In the genomic region with DNA sequence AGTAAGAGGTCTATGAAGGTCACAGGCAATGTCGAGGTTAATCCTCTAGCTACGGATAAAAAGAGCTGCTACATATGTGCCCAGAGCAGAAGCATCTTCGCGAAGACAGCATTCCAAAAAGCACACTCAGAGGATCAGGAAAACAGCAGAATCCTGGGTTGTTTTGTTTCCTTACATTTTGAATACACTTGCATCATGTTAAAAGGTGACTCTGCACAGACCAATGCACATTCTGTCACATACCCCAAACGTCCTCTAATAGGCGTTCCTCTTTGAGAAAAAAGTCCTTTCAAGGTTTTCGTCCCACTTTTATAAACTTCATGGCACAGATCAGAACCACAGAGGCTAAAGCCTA, we compare ENCODE assay signal across 10 cellular contexts. TPM values are rescaled to one million over a fixed set of nuclear protein-coding genes. Genes with fewer than 3 reads are reported as not detected.
DNase-seq lines count a peak whose midpoint lies in the region; ATAC-seq, FAIRE-seq and TF ChIP-seq lines count a peak whose summit lies in the region.
"Had no signal": no experiment of that assay in that cellular context is flagged by ENCODE, and none has a peak within 500 bp of the region (broad histone marks: within the 10 kb centered on the region; RNA-seq: fewer than 3 reads in every experiment).

No MANE protein-coding gene starts in this region.

- H3K27me3 ChIP-seq in SK-N-SH (ENCODE audit: insufficient read depth) (no peaks in the 10 kb centered on the region), ovary (no peaks in the 10 kb centered on the region)

- H2AFZ ChIP-seq in SK-N-SH (ENCODE audit: low read depth): no peak overlapping the region

- H3K4me2 ChIP-seq in SK-N-SH: peak overlapping the region; percentile 7
- H3K4me2 ChIP-seq: KMS-11 had no signal

- no peaks in the 10 kb centered on the region for H3K9me3 Mint-ChIP-seq in activated T-cell treated with anti-CD3 and anti-CD28 coated beads, Interleukin-2, amount 50 U/mL, for 4 hours
- H3K9me3 Mint-ChIP-seq: CD4-positive, CD25-positive, alpha-beta regulatory T cell had no signal

- no peak for TF ChIP-seq RAD21 in SK-N-SH (IDR thresholded peaks at IDR 0.05; ENCODE audit: low read length)

- peaks cover 36% of the 10 kb centered on the region for H3K4me1 Mint-ChIP-seq in activated T-cell treated with anti-CD3 and anti-CD28 coated beads, Interleukin-2, amount 50 U/mL, for 4 hours (ENCODE audit: low read depth)

- DNase-seq in AG10803 (ENCODE audit: low read depth): peak; percentile 66
- no peak for DNase-seq in SK-N-SH
- DNase-seq in fibroblast of gingiva (ENCODE audit: low read depth): peak; percentile 18
- DNase-seq in ovary: no peak
- DNase-seq in activated T-cell treated with anti-CD3 and anti-CD28 coated beads, Interleukin-2, amount 50 U/mL, for 4 hours: no peak
- DNase-seq in epidermal melanocyte (ENCODE audit: insufficient read length, low spot score): no peak
- no peak for DNase-seq in NOMO-1 treated with dmso at 0.1 percent for 144 hours (lab: John Stamatoyannopoulos, UW; ENCODE audit: unreplicated experiment)
- no peak for DNase-seq in frontal cortex (ENCODE audit: low spot score in 2 of 2)
- DNase-seq: CD4-positive, CD25-positive, alpha-beta regulatory T cell had no signal

- H3K4me1 ChIP-seq in SK-N-SH (ENCODE audit: control insufficient read depth in 1 of 2, insufficient read depth in 2 of 2, low read depth in 1 of 2, low read length in 1 of 2) (peaks cover 39 to 49% of the 10 kb centered on the region in 2 experiments), ovary (ENCODE audit: insufficient read depth) (peaks cover 45% of the 10 kb centered on the region)

- 64% methylated on average over 7 of the region's 7 CpGs for WGBS in SK-N-SH (ENCODE audit: low lambda C conversion rate)
- 19 to 28% (median 20%) methylated on average over 7 of the region's 7 CpGs for WGBS in ovary, 3 donors

- H3K9me2 ChIP-seq in SK-N-SH: no peaks in the 10 kb centered on the region

- peaks cover 3 to 15% of the 10 kb centered on the region in 2 experiments for H3K36me3 ChIP-seq in SK-N-SH (replicated peaks in 1 of 2; ENCODE audit: control insufficient read depth in 1 of 2, insufficient read depth in 2 of 2, low read length in 1 of 2)
- H3K36me3 ChIP-seq in ovary: no peaks in the 10 kb centered on the region

- no peak for FAIRE-seq in frontal cortex (lab: Jason Lieb, UNC)

- intact Hi-C loops in ovary (cut with DNase I): loop anchor here in 1 of 4 donors (10.0 kb wide), 1 partner anchor 156 kb away; no protein-coding TSS in a partner anchor

- ATAC-seq in activated T-cell treated with anti-CD3 and anti-CD28 coated beads, Interleukin-2, amount 50 U/mL, for 4 hours: no peak

- no peak overlapping the region for H3K4me3 Mint-ChIP-seq in activated T-cell treated with anti-CD3 and anti-CD28 coated beads, Interleukin-2, amount 50 U/mL, for 4 hours
- H3K4me3 Mint-ChIP-seq: CD4-positive, CD25-positive, alpha-beta regulatory T cell had no signal

- peaks cover 89% of the 10 kb centered on the region for H4K20me1 ChIP-seq in SK-N-SH (ENCODE audit: insufficient read depth)

- H3K27ac ChIP-seq in SK-N-SH (ENCODE audit: low read depth in 2 of 2, low read length in 1 of 2): peak overlapping the region; percentile 67 to 75
- H3K27ac ChIP-seq in ovary: peak overlapping the region; percentile 43 to 54
- H3K27ac ChIP-seq: KMS-11 had no signal

- H3K79me2 ChIP-seq in SK-N-SH (ENCODE audit: insufficient read depth): peaks cover 96% of the 10 kb centered on the region

- H3K27me3 Mint-ChIP-seq in activated T-cell treated with anti-CD3 and anti-CD28 coated beads, Interleukin-2, amount 50 U/mL, for 4 hours (ENCODE audit: low read depth): no peaks in the 10 kb centered on the region
- H3K27me3 Mint-ChIP-seq: CD4-positive, CD25-positive, alpha-beta regulatory T cell had no signal

- no peaks in the 10 kb centered on the region for H3F3A ChIP-seq in SK-N-SH (replicated peaks; ENCODE audit: insufficient read depth)

- H3K9ac ChIP-seq in SK-N-SH: peak overlapping the region; percentile 29
- H3K9ac ChIP-seq: KMS-11 had no signal

- POLR2A ChIA-PET in SK-N-SH (lab: Yijun Ruan, JAX): no interaction called here

- H3K36me3 Mint-ChIP-seq in activated T-cell treated with anti-CD3 and anti-CD28 coated beads, Interleukin-2, amount 50 U/mL, for 4 hours (ENCODE audit: insufficient read depth): peaks cover 31% of the 10 kb centered on the region

- CTCF ChIA-PET in SK-N-SH (lab: Yijun Ruan, JAX): interaction anchor here (1.0 kb wide), 1 partner anchor 256 kb away, joined by 3 read pairs; no protein-coding TSS in a partner anchor

- H3K4me3 ChIP-seq in AG10803 (ENCODE audit: low read length): no peak overlapping the region
- H3K4me3 ChIP-seq in SK-N-SH (ENCODE audit: low read depth in 2 of 2, low read length in 1 of 2): 0 out of 4 replicates have a peak overlapping the region, but pooled peaks of 1 of the 2 experiments have one; percentile 21
- no peak overlapping the region for H3K4me3 ChIP-seq in ovary

- TF ChIP-seq POLR2A in ovary (IDR thresholded peaks at IDR 0.05): no peak

- TF ChIP-seq CTCF in AG10803 (conservative IDR thresholded peaks at IDR 0.05; ENCODE audit: low read length): no peak
- no peak for TF ChIP-seq CTCF in SK-N-SH (IDR thresholded peaks at IDR 0.05)
- TF ChIP-seq CTCF in ovary (IDR thresholded peaks at IDR 0.05): no peak

- TF ChIP-seq EP300 in SK-N-SH (IDR thresholded peaks at IDR 0.05; ENCODE audit: borderline replicate concordance in 1 of 2, low read depth in 1 of 2, low read length in 1 of 2): no peak
- no peak for TF ChIP-seq EP300 in ovary (IDR thresholded peaks at IDR 0.05)

- H3K9me3 ChIP-seq in SK-N-SH (no peaks in the 10 kb centered on the region), ovary (no peaks in the 10 kb centered on the region)

TF ChIP-seq in SK-N-SH, 30 proteins besides CTCF, POLR2A, EP300 and RAD21:
- TF ChIP-seq GATA2 (CRISPR knock-in tag; IDR thresholded peaks at IDR 0.05) (no peak), ELF1 (IDR thresholded peaks at IDR 0.05) (no peak), TEAD4 (IDR thresholded peaks at IDR 0.05; ENCODE audit: borderline replicate concordance, insufficient read depth) (no peak), FOSL2 (IDR thresholded peaks at IDR 0.05; ENCODE audit: borderline replicate concordance, low read depth) (no peak), MEF2A (IDR thresholded peaks at IDR 0.05; ENCODE audit: borderline replicate concordance, low read depth) (no peak)
- TF ChIP-seq, protein P1, sequence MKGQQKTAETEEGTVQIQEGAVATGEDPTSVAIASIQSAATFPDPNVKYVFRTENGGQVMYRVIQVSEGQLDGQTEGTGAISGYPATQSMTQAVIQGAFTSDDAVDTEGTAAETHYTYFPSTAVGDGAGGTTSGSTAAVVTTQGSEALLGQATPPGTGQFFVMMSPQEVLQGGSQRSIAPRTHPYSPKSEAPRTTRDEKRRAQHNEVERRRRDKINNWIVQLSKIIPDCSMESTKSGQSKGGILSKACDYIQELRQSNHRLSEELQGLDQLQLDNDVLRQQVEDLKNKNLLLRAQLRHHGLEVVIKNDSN (IDR thresholded peaks at IDR 0.05; ENCODE audit: borderline replicate concordance, low read depth): no peak

RNA-seq across cellular contexts. Expression of gene VGLL4, which starts 52.7 kb away (rescaled TPM):
- polyA plus RNA-seq in SK-N-SH (2012; rRNA removed): 48.9 and 52.1 TPM in 2 replicates
- 40.5 and 45.5 TPM in 2 replicates for polyA plus RNA-seq in SK-N-SH (2012; cell fraction: cytosol; rRNA removed)
- polyA plus RNA-seq in SK-N-SH (2012; cell fraction: nucleus; rRNA removed): 60.2 and 71.7 TPM in 2 replicates
- 100 to 1,000 TPM in 6 of 7 donors, 10 to 100 TPM in 1; 80.5 to 120 (median 106) TPM for total RNA-seq in ovary
- 100 to 1,000 TPM in 1 of 2 donors, 10 to 100 TPM in 1; 73.2 to 110 TPM for polyA plus RNA-seq in ovary
- total RNA-seq in activated T-cell treated with anti-CD3 and anti-CD28 coated beads, Interleukin-2, amount 50 U/mL, for 4 hours: 10 to 100 TPM; 26.0 to 30.0 (median 28.5) TPM
- total RNA-seq in frontal cortex: 83.2 TPM

Comparison
In these comparisons a context has a peak if more than half of its experiments do, and no peak if none do; other contexts are left out.
1. DNase-seq: peak in AG10803 (single experiment) and fibroblast of gingiva (single experiment); none in SK-N-SH (single experiment), ovary (0 of 5), activated T-cell treated with anti-CD3 and anti-CD28 coated beads, Interleukin-2, amount 50 U/mL, for 4 hours (single experiment), epidermal melanocyte (single experiment), NOMO-1 treated with dmso at 0.1 percent for 144 hours (single experiment) and frontal cortex (0 of 2).